Comparison of ENCODE assay signal across 15 cellular contexts in genomic region chr6:40407239-40407638, GRCh38.
DNase-seq lines count a peak whose midpoint lies in the region; ATAC-seq and TF ChIP-seq lines count a peak whose summit lies in the region.
"Had no signal": no experiment of that assay in that cellular context is flagged by ENCODE, and none has a peak within 500 bp of the region (broad histone marks: within the 10 kb centered on the region; RNA-seq: fewer than 3 reads in every experiment).

No MANE protein-coding gene starts in this region.

- H2AFZ ChIP-seq in smooth muscle cell (ENCODE audit: low read depth) = no peak overlapping the region

- TF ChIP-seq POLR2A in upper lobe of left lung (IDR thresholded peaks at IDR 0.05) = no peak

- no peak overlapping the region for H3K9ac ChIP-seq in smooth muscle cell (ENCODE audit: low read depth)
- H3K9ac ChIP-seq: BLaER1 treated with 17β-estradiol and CSF1 and Interleukin-3, amounts not matched to agents 10 nM and 100 nM had no signal

- H3K36me3 ChIP-seq in smooth muscle cell (ENCODE audit: low read depth) (no peaks in the 10 kb centered on the region), upper lobe of left lung (no peaks in the 10 kb centered on the region)
- H3K36me3 ChIP-seq: BLaER1 treated with 17β-estradiol and CSF1 and Interleukin-3, amounts not matched to agents 10 nM and 100 nM had no signal

- no peak overlapping the region for H3K4me3 ChIP-seq in smooth muscle cell
- no peak overlapping the region for H3K4me3 ChIP-seq in upper lobe of left lung
- H3K4me3 ChIP-seq: A549; BLaER1 treated with 17β-estradiol and CSF1 and Interleukin-3, amounts not matched to agents 10 nM and 100 nM had no signal

- peak overlapping the region; percentile 65 for H3K27ac ChIP-seq in smooth muscle cell (ENCODE audit: low read depth)
- H3K27ac ChIP-seq in upper lobe of left lung = no peak overlapping the region
- H3K27ac ChIP-seq: A549; BLaER1 treated with 17β-estradiol and CSF1 and Interleukin-3, amounts not matched to agents 10 nM and 100 nM had no signal

- intact Hi-C loops in activated naive CD4-positive, alpha-beta T cell treated with anti-CD3 and anti-CD28 coated beads for 36 hours (cut with micrococcal nuclease) = no loop called here

- no peaks in the 10 kb centered on the region for H3K4me1 Mint-ChIP-seq in activated naive CD4-positive, alpha-beta T cell treated with anti-CD3 and anti-CD28 coated beads for 36 hours (ENCODE audit: low read depth)
- no peaks in the 10 kb centered on the region for H3K4me1 Mint-ChIP-seq in central memory CD8-positive, alpha-beta T cell
- H3K4me1 Mint-ChIP-seq: B cell had no signal

- no peak for TF ChIP-seq CTCF in smooth muscle cell (IDR thresholded peaks at IDR 0.05; ENCODE audit: borderline replicate concordance, insufficient read depth, poor library complexity, severe bottlenecking)
- no peak for TF ChIP-seq CTCF in upper lobe of left lung (IDR thresholded peaks at IDR 0.05)

- TF ChIP-seq EP300 in upper lobe of left lung (IDR thresholded peaks at IDR 0.05) = no peak

- no peaks in the 10 kb centered on the region for H3K36me3 Mint-ChIP-seq in activated naive CD4-positive, alpha-beta T cell treated with anti-CD3 and anti-CD28 coated beads, Interleukin-2, amount 50 U/mL, for 72 hours
- no peaks in the 10 kb centered on the region for H3K36me3 Mint-ChIP-seq in activated naive CD4-positive, alpha-beta T cell treated with anti-CD3 and anti-CD28 coated beads for 36 hours (ENCODE audit: low read depth)
- no peaks in the 10 kb centered on the region for H3K36me3 Mint-ChIP-seq in central memory CD8-positive, alpha-beta T cell (ENCODE audit: insufficient read depth)
- H3K36me3 Mint-ChIP-seq: CD8-positive, alpha-beta T cell had no signal

- CTCF ChIA-PET in activated naive CD4-positive, alpha-beta T cell treated with anti-CD3 and anti-CD28 coated beads for 36 hours (lab: Charles Lee) = no interaction called here

- H3K9me3 Mint-ChIP-seq in activated naive CD4-positive, alpha-beta T cell treated with anti-CD3 and anti-CD28 coated beads, Interleukin-2, amount 50 U/mL, for 72 hours = no peaks in the 10 kb centered on the region
- H3K9me3 Mint-ChIP-seq in activated naive CD4-positive, alpha-beta T cell treated with anti-CD3 and anti-CD28 coated beads for 36 hours = no peaks in the 10 kb centered on the region
- no peaks in the 10 kb centered on the region for H3K9me3 Mint-ChIP-seq in central memory CD8-positive, alpha-beta T cell
- H3K9me3 Mint-ChIP-seq: CD8-positive, alpha-beta T cell; H9 had no signal

- peaks cover 3% of the 10 kb centered on the region for H3K27me3 Mint-ChIP-seq in activated naive CD4-positive, alpha-beta T cell treated with anti-CD3 and anti-CD28 coated beads for 36 hours (ENCODE audit: low read depth)
- H3K27me3 Mint-ChIP-seq in central memory CD8-positive, alpha-beta T cell = peaks cover 13% of the 10 kb centered on the region
- H3K27me3 Mint-ChIP-seq: B cell had no signal

- H4K20me1 ChIP-seq in smooth muscle cell (ENCODE audit: low read depth) = no peaks in the 10 kb centered on the region
- H4K20me1 ChIP-seq: BLaER1 treated with 17β-estradiol and CSF1 and Interleukin-3, amounts not matched to agents 10 nM and 100 nM had no signal

- H3K27me3 ChIP-seq in smooth muscle cell (ENCODE audit: low read depth) = no peaks in the 10 kb centered on the region
- no peaks in the 10 kb centered on the region for H3K27me3 ChIP-seq in upper lobe of left lung
- H3K27me3 ChIP-seq: BLaER1 treated with 17β-estradiol and CSF1 and Interleukin-3, amounts not matched to agents 10 nM and 100 nM had no signal

- H3K27ac Mint-ChIP-seq in activated naive CD4-positive, alpha-beta T cell treated with anti-CD3 and anti-CD28 coated beads, Interleukin-2, amount 50 U/mL, for 72 hours = no peak overlapping the region
- H3K27ac Mint-ChIP-seq in activated naive CD4-positive, alpha-beta T cell treated with anti-CD3 and anti-CD28 coated beads for 36 hours = no peak overlapping the region
- H3K27ac Mint-ChIP-seq in central memory CD8-positive, alpha-beta T cell (ENCODE audit: low read depth) = peak overlapping the region; percentile 24
- H3K27ac Mint-ChIP-seq: B cell; CD8-positive, alpha-beta T cell had no signal

- H3K9me3 ChIP-seq in smooth muscle cell (replicated peaks; ENCODE audit: low read depth) (no peaks in the 10 kb centered on the region), upper lobe of left lung (no peaks in the 10 kb centered on the region)
- H3K9me3 ChIP-seq: A549; BLaER1 treated with 17β-estradiol and CSF1 and Interleukin-3, amounts not matched to agents 10 nM and 100 nM had no signal

- peak overlapping the region; percentile 15 for H3K4me2 ChIP-seq in smooth muscle cell
- H3K4me2 ChIP-seq: A549 had no signal

- H3K4me1 ChIP-seq in smooth muscle cell (ENCODE audit: low read depth) (peaks cover 6% of the 10 kb centered on the region), upper lobe of left lung (no peaks in the 10 kb centered on the region)
- H3K4me1 ChIP-seq: A549 had no signal

- WGBS in smooth muscle cell (ENCODE audit: low lambda C conversion rate) = 52% methylated on average over 2 of the region's 2 CpGs
- WGBS in upper lobe of left lung, 2 donors = 74 to 76% methylated on average over 2 of the region's 2 CpGs

- H3F3A ChIP-seq in smooth muscle cell (ENCODE audit: low read depth) = peaks cover 4% of the 10 kb centered on the region

- DNase-seq in activated naive CD4-positive, alpha-beta T cell treated with anti-CD3 and anti-CD28 coated beads, Interleukin-2, amount 50 U/mL, for 72 hours (ENCODE audit: low spot score in 2 of 2) = no peak
- DNase-seq in activated naive CD4-positive, alpha-beta T cell treated with anti-CD3 and anti-CD28 coated beads for 36 hours = no peak
- DNase-seq in NCI-H69 (lab: John Stamatoyannopoulos, UW) = peak; percentile 79
- no peak for DNase-seq in central memory CD8-positive, alpha-beta T cell (ENCODE audit: low spot score in 2 of 2)
- DNase-seq in smooth muscle cell (lab: John Stamatoyannopoulos, UW; ENCODE audit: unreplicated experiment) = no peak
- DNase-seq in upper lobe of left lung = no peak
- no peak for DNase-seq in ecto neural progenitor cell (ENCODE audit: low spot score)
- DNase-seq: Calu3; CD8-positive, alpha-beta T cell; DMS53; H9; IMR-90 had no signal

- H3K79me2 ChIP-seq in smooth muscle cell (ENCODE audit: low read depth) = no peaks in the 10 kb centered on the region

- peak; percentile 22 to 45 for ATAC-seq in activated naive CD4-positive, alpha-beta T cell treated with anti-CD3 and anti-CD28 coated beads, Interleukin-2, amount 50 U/mL, for 72 hours
- ATAC-seq in central memory CD8-positive, alpha-beta T cell (replicated peaks; ENCODE audit: extremely low read depth, poor library complexity, severe bottlenecking) = no peak
- no peak for ATAC-seq in upper lobe of left lung (ENCODE audit: low FRiP score in 2 of 2)
- ATAC-seq: A549; CD8-positive, alpha-beta T cell had no signal

- no peak overlapping the region for H3K4me3 Mint-ChIP-seq in activated naive CD4-positive, alpha-beta T cell treated with anti-CD3 and anti-CD28 coated beads for 36 hours
- H3K4me3 Mint-ChIP-seq in central memory CD8-positive, alpha-beta T cell = no peak overlapping the region
- H3K4me3 Mint-ChIP-seq: B cell; CD8-positive, alpha-beta T cell; H9 had no signal

Comparison
In these comparisons a context has a peak if more than half of its experiments do, and no peak if none do; other contexts are left out.
1. ATAC-seq: peak in activated naive CD4-positive, alpha-beta T cell treated with anti-CD3 and anti-CD28 coated beads, Interleukin-2, amount 50 U/mL, for 72 hours (2 of 2); none in central memory CD8-positive, alpha-beta T cell (single experiment) and upper lobe of left lung (0 of 2).